24 cellular contexts compared by ENCODE assay signal in genomic region chr1:203176273-203176672, GRCh38. TPM values are rescaled to one million over a fixed set of nuclear protein-coding genes. Genes with fewer than 3 reads are reported as not detected.
"Had no signal": no experiment of that assay in that cellular context is flagged by ENCODE, and none has a peak within 500 bp of the region (broad histone marks: within the 10 kb centered on the region; RNA-seq: fewer than 3 reads in every experiment).

No MANE protein-coding gene starts in this region.

- H3K27ac ChIP-seq: epithelial cell of prostate, lower lobe of right lung, pancreas, sigmoid colon, thyroid gland had no signal

- H3K36me3 ChIP-seq: lower lobe of right lung, pancreas, sigmoid colon, thyroid gland had no signal

- H3K27me3 ChIP-seq: pancreas, thyroid gland had no signal

- H3K4me3 ChIP-seq: lower lobe of right lung, pancreas, sigmoid colon, thyroid gland had no signal

- H3K4me3 Mint-ChIP-seq: activated naive CD4-positive, alpha-beta T cell treated with anti-CD3 and anti-CD28 coated beads, Interleukin-2, amount 10 ng/mL, durations not matched to agents 7 days and 5 days; activated naive CD8-positive, alpha-beta T cell treated with anti-CD3 and anti-CD28 coated beads, Interleukin-2, amount 50 U/mL, for 24 hours; endodermal cell; mesothelial cell of epicardium; neural crest cell had no signal

- DNase-seq: activated CD4-positive, alpha-beta T cell treated with anti-CD3 and anti-CD28 coated beads, Interleukin-2, amount 50 U/mL, for 48 hours; activated naive CD8-positive, alpha-beta T cell treated with anti-CD3 and anti-CD28 coated beads, Interleukin-2, amount 50 U/mL, for 24 hours; activated T-cell treated with anti-CD3 and anti-CD28 coated beads for 4 hours; endodermal cell; left colon; lower lobe of right lung; stimulated activated CD4-positive, alpha-beta T cell treated with anti-CD3 and anti-CD28 coated beads, Interleukin-12 subunit alpha, Interleukin-12 subunit beta, amount 100 ng/mL, for 4 hours; stimulated activated CD4-positive, alpha-beta T cell treated with anti-CD3 and anti-CD28 coated beads, Interleukin-1b, Interleukin-23, amount 100 ng/mL, for 48 hours; stimulated activated CD8-positive, alpha-beta memory T cell treated with anti-CD3 and anti-CD28 coated beads, Interleukin-4, amount 100 ng/mL, for 48 hours; stimulated activated naive CD4-positive, alpha-beta T cell treated with Interleukin-2 at 50 U/mL for 16 hours had no signal

- H3K9me3 ChIP-seq: lower lobe of right lung, pancreas, sigmoid colon, thyroid gland had no signal

- H3K9me3 Mint-ChIP-seq: activated naive CD4-positive, alpha-beta T cell treated with anti-CD3 and anti-CD28 coated beads, Interleukin-2, amount 10 ng/mL, durations not matched to agents 7 days and 5 days; activated naive CD8-positive, alpha-beta T cell treated with anti-CD3 and anti-CD28 coated beads, Interleukin-2, amount 50 U/mL, for 24 hours; brain; endodermal cell; mesothelial cell of epicardium; neural crest cell had no signal

- ATAC-seq: activated naive CD8-positive, alpha-beta T cell treated with anti-CD3 and anti-CD28 coated beads, Interleukin-2, amount 50 U/mL, for 24 hours; left colon had no signal

- H3K36me3 Mint-ChIP-seq: activated naive CD4-positive, alpha-beta T cell treated with anti-CD3 and anti-CD28 coated beads, Interleukin-2, amount 10 ng/mL, durations not matched to agents 7 days and 5 days; brain; mesothelial cell of epicardium had no signal

- H3K4me1 Mint-ChIP-seq: activated naive CD4-positive, alpha-beta T cell treated with anti-CD3 and anti-CD28 coated beads, Interleukin-2, amount 10 ng/mL, durations not matched to agents 7 days and 5 days; activated naive CD8-positive, alpha-beta T cell treated with anti-CD3 and anti-CD28 coated beads, Interleukin-2, amount 50 U/mL, for 24 hours had no signal

- H3K4me1 ChIP-seq: pancreas, sigmoid colon had no signal

- H3K27ac Mint-ChIP-seq: activated naive CD4-positive, alpha-beta T cell treated with anti-CD3 and anti-CD28 coated beads, Interleukin-2, amount 10 ng/mL, durations not matched to agents 7 days and 5 days; activated naive CD8-positive, alpha-beta T cell treated with anti-CD3 and anti-CD28 coated beads, Interleukin-2, amount 50 U/mL, for 24 hours; endodermal cell; mesothelial cell of epicardium had no signal

RNA-seq across cellular contexts. Expression of gene MYBPH, which starts 0.6 kb away (rescaled TPM):
- total RNA-seq: dermis microvascular lymphatic vessel endothelial cell; endodermal cell; glomerular endothelial cell; left colon; lower lobe of right lung; mesothelial cell of epicardium; neural crest cell; pancreas; renal cortical epithelial cell; sigmoid colon; subcutaneous adipose tissue; T-helper 2 cell treated with Interferon-gamma antibody and Interleukin-4, amounts not matched to agents 100 ng/mL and 5 ng/mL, for 36 hours had no signal
- polyA plus RNA-seq: pancreas, sigmoid colon, urinary bladder had no signal

RNA-seq across cellular contexts. Expression of gene CHI3L1, which starts 10.2 kb away (rescaled TPM):
- total RNA-seq: neural crest cell; T-helper 2 cell treated with Interferon-gamma antibody and Interleukin-4, amounts not matched to agents 100 ng/mL and 5 ng/mL, for 36 hours had no signal

RNA-seq across cellular contexts. Expression of gene ADORA1, which starts 48.7 kb away (rescaled TPM):
- total RNA-seq: dermis microvascular lymphatic vessel endothelial cell; glomerular endothelial cell; T-helper 2 cell treated with Interferon-gamma antibody and Interleukin-4, amounts not matched to agents 100 ng/mL and 5 ng/mL, for 36 hours had no signal

RNA-seq across cellular contexts. Expression of gene CHIT1, which starts 53.2 kb away (rescaled TPM):
- total RNA-seq: dermis microvascular lymphatic vessel endothelial cell, glomerular endothelial cell, neural crest cell, sigmoid colon had no signal
- polyA plus RNA-seq: urinary bladder had no signal
